17 cellular contexts compared by ENCODE assay signal in genomic region chr19:7067716-7068115, GRCh38. TPM values are rescaled to one million over a fixed set of nuclear protein-coding genes. Genes with fewer than 3 reads are reported as not detected.
"Had no signal": no experiment of that assay in that cellular context is flagged by ENCODE, and none has a peak within 500 bp of the region (broad histone marks: within the 10 kb centered on the region; RNA-seq: fewer than 3 reads in every experiment).

No MANE protein-coding gene starts in this region.

- H3K4me3 ChIP-seq: heart right ventricle, pancreas, suprapubic skin, upper lobe of left lung had no signal

- H3K27ac ChIP-seq: foreskin keratinocyte, pancreas, suprapubic skin had no signal

- H3K9me3 ChIP-seq: pancreas, suprapubic skin, upper lobe of left lung had no signal

- DNase-seq: activated CD4-positive, alpha-beta memory T cell treated with anti-CD3 and anti-CD28 coated beads, Interleukin-2, amount 10 ng/mL, durations not matched to agents 7 days and 5 days; activated CD4-positive, alpha-beta T cell treated with anti-CD3 and anti-CD28 coated beads for 1 hour; activated gamma-delta T cell; activated T-cell treated with anti-CD3 and anti-CD28 coated beads, Interleukin-2, amount 50 U/mL, for 48 hours; foreskin keratinocyte; heart right ventricle; kidney; stimulated activated CD4-positive, alpha-beta T cell treated with anti-CD3 and anti-CD28 coated beads, Interleukin-4, amount 100 ng/mL, for 1 hour; stimulated activated naive CD8-positive, alpha-beta T cell treated with anti-CD3 and anti-CD28 coated beads, Interleukin-15, Interleukin-2, amounts not matched to agents 100 U/mL and 50 U/mL, for 24 hours; upper lobe of left lung had no signal

- ATAC-seq: activated naive CD8-positive, alpha-beta T cell treated with anti-CD3 and anti-CD28 coated beads, Interleukin-2, amount 50 U/mL, for 24 hours; foreskin keratinocyte; heart right ventricle; left ventricle myocardium superior; pancreas; stimulated activated naive CD8-positive, alpha-beta T cell treated with anti-CD3 and anti-CD28 coated beads, Interleukin-15, Interleukin-2, amounts not matched to agents 100 U/mL and 50 U/mL, for 24 hours had no signal

- H3K27me3 ChIP-seq: foreskin keratinocyte, heart right ventricle, pancreas, suprapubic skin, upper lobe of left lung had no signal

RNA-seq across cellular contexts. Expression of gene MBD3L3, which starts 9.2 kb away (rescaled TPM):
- total RNA-seq: activated CD4-positive, alpha-beta memory T cell treated with anti-CD3 and anti-CD28 coated beads, Interleukin-2, amount 10 ng/mL, durations not matched to agents 7 days and 5 days; dermis blood vessel endothelial cell; endodermal cell; foreskin keratinocyte; heart right ventricle; kidney; left ventricle myocardium superior; pancreas; suprapubic skin; upper lobe of left lung had no signal
- polyA plus RNA-seq: foreskin keratinocyte, heart right ventricle, neural cell, pancreas had no signal

RNA-seq across cellular contexts. Expression of gene MBD3L2, which starts 18.6 kb away (rescaled TPM):
- total RNA-seq: activated CD4-positive, alpha-beta memory T cell treated with anti-CD3 and anti-CD28 coated beads, Interleukin-2, amount 10 ng/mL, durations not matched to agents 7 days and 5 days; dermis blood vessel endothelial cell; endodermal cell; foreskin keratinocyte; heart right ventricle; kidney; left ventricle myocardium superior; pancreas; suprapubic skin; upper lobe of left lung had no signal
- polyA plus RNA-seq: foreskin keratinocyte, heart right ventricle, neural cell, pancreas had no signal

RNA-seq across cellular contexts. Expression of gene MBD3L4, which starts 27.7 kb away (rescaled TPM):
- total RNA-seq: activated CD4-positive, alpha-beta memory T cell treated with anti-CD3 and anti-CD28 coated beads, Interleukin-2, amount 10 ng/mL, durations not matched to agents 7 days and 5 days; dermis blood vessel endothelial cell; endodermal cell; foreskin keratinocyte; heart right ventricle; kidney; left ventricle myocardium superior; pancreas; suprapubic skin; upper lobe of left lung had no signal
- polyA plus RNA-seq: foreskin keratinocyte, heart right ventricle, neural cell, pancreas had no signal

RNA-seq across cellular contexts. Expression of gene MBD3L5, which starts 37.3 kb away (rescaled TPM):
- total RNA-seq: activated CD4-positive, alpha-beta memory T cell treated with anti-CD3 and anti-CD28 coated beads, Interleukin-2, amount 10 ng/mL, durations not matched to agents 7 days and 5 days; dermis blood vessel endothelial cell; endodermal cell; foreskin keratinocyte; heart right ventricle; kidney; left ventricle myocardium superior; pancreas; suprapubic skin; upper lobe of left lung had no signal
- polyA plus RNA-seq: foreskin keratinocyte, heart right ventricle, neural cell, pancreas had no signal
